Comparison of ENCODE assay signal across 8 cellular contexts in genomic region chr14:50362791-50363733, GRCh38. TPM values are rescaled to one million over a fixed set of nuclear protein-coding genes. Genes with fewer than 3 reads are reported as not detected.
A peak's percentile ranks its signal among the peaks of the same experiment; 100 is the strongest.
DNase-seq lines count a peak whose midpoint lies in the region; ATAC-seq, FAIRE-seq and TF ChIP-seq lines count a peak whose summit lies in the region.

No MANE protein-coding gene starts in this region.

- WGBS in endodermal cell (ENCODE audit: insufficient coverage in 1 of 2, insufficient read length in 1 of 2), 2 experiments: 88 to 94% methylated on average over 10 to 14 of the region's 14 CpGs

- no peaks in the 10 kb centered on the region for H3K36me3 Mint-ChIP-seq in endodermal cell (ENCODE audit: low read depth)

- H3K4me1 ChIP-seq in kidney (ENCODE audit: control insufficient read depth in 1 of 2, insufficient read depth in 1 of 2, low read depth in 1 of 2, low read length in 2 of 2) (peaks cover 23 to 25% of the 10 kb centered on the region in 2 donors), endodermal cell (ENCODE audit: control insufficient read depth, insufficient read depth, low read length) (no peaks in the 10 kb centered on the region)

- H3K9me3 ChIP-seq in kidney (ENCODE audit: control insufficient read depth in 1 of 2, low read length in 2 of 2) (no peaks in the 10 kb centered on the region), endodermal cell (ENCODE audit: control insufficient read depth, low read length) (no peaks in the 10 kb centered on the region)

- no peak overlapping the region for H3K4me3 Mint-ChIP-seq in endodermal cell

- no peak for TF ChIP-seq CTCF in kidney (IDR thresholded peaks at IDR 0.05; ENCODE audit: borderline replicate concordance, extremely low read depth, insufficient read depth)
- no peak for TF ChIP-seq CTCF in endodermal cell (conservative IDR thresholded peaks at IDR 0.05)

- H3K27ac ChIP-seq in kidney (ENCODE audit: low read depth in 2 of 2, low read length in 2 of 2): peak overlapping the region; percentile 58 to 89
- H3K27ac ChIP-seq in endodermal cell (ENCODE audit: low read depth, low read length): no peak overlapping the region

- H3K9ac ChIP-seq in kidney (ENCODE audit: low read length in 2 of 2): peak overlapping the region; percentile 8 to 18
- H3K9ac ChIP-seq in endodermal cell (ENCODE audit: extremely low read depth, low read length, poor library complexity, severe bottlenecking): no peak overlapping the region

- H3K27me3 Mint-ChIP-seq in endodermal cell (ENCODE audit: insufficient read depth): peaks cover 3% of the 10 kb centered on the region

- H3K9me3 Mint-ChIP-seq in endodermal cell: peaks cover 4% of the 10 kb centered on the region

- no peaks in the 10 kb centered on the region for H3K36me3 ChIP-seq in kidney (ENCODE audit: control insufficient read depth in 1 of 2, insufficient read depth in 2 of 2, low read length in 2 of 2)
- no peaks in the 10 kb centered on the region for H3K36me3 ChIP-seq in endodermal cell (ENCODE audit: control insufficient read depth, insufficient read depth, low read length)

- intact Hi-C loops in kidney (cut with DNase I): no loop called here

- H3K4me3 ChIP-seq in kidney (ENCODE audit: low read length in 2 of 2) (peak overlapping the region; percentile 10 to 55), endodermal cell (ENCODE audit: low read length) (no peak overlapping the region)

- no peak overlapping the region for H3K27ac Mint-ChIP-seq in endodermal cell

- peak; percentile 27 for ATAC-seq in HG03175 (IDR thresholded peaks at IDR 0.05; ENCODE audit: unreplicated experiment)

- H3K27me3 ChIP-seq in endodermal cell (ENCODE audit: control insufficient read depth, insufficient read depth, low read length, poor library complexity, severe bottlenecking): no peaks in the 10 kb centered on the region

- DNase-seq in activated gamma-delta T cell treated with Interleukin-2 at 50 U/mL for 16 hours (peak; percentile 12), activated gamma-delta T cell (lab: John Stamatoyannopoulos, UW) (no peak), kidney (no peak), ureter (ENCODE audit: low spot score) (peak; percentile 34), endodermal cell (no peak), NCI-H1436 (lab: John Stamatoyannopoulos, UW) (no peak)
- peak; percentile 16 for DNase-seq in activated CD8-positive, alpha-beta memory T cell treated with anti-CD3 and anti-CD28 coated beads, Interleukin-2, amount 50 U/mL, for 4 hours

- peaks cover 2% of the 10 kb centered on the region for H3K4me1 Mint-ChIP-seq in endodermal cell

- FAIRE-seq in kidney (lab: Jason Lieb, UNC): no peak

RNA-seq across cellular contexts. Expression of gene CDKL1, which starts 33.6 kb away (rescaled TPM):
- total RNA-seq in kidney: 60.0 TPM
- 17.9 TPM for polyA plus RNA-seq in kidney (ENCODE audit: insufficient read depth, low read depth, low replicate concordance)
- 34.3 TPM for total RNA-seq in ureter
- total RNA-seq in endodermal cell: 1 to 10 TPM; 1.5 to 2.6 TPM
- polyA plus RNA-seq in endodermal cell (2013, experiment 1 of 2): 0.61 TPM
- 1.4 TPM for polyA plus RNA-seq in endodermal cell (2013, experiment 2 of 2)

RNA-seq across cellular contexts. Expression of gene DMAC2L, which starts 50.9 kb away (rescaled TPM):
- 23.7 TPM for total RNA-seq in kidney
- 27.3 TPM for polyA plus RNA-seq in kidney (ENCODE audit: insufficient read depth, low read depth, low replicate concordance)
- 31.0 TPM for total RNA-seq in ureter
- 10 to 100 TPM; 15.3 to 16.6 TPM for total RNA-seq in endodermal cell
- polyA plus RNA-seq in endodermal cell (2013, experiment 1 of 2): 16.2 TPM
- polyA plus RNA-seq in endodermal cell (2013, experiment 2 of 2): 12.4 TPM

RNA-seq across cellular contexts. Expression of gene L2HGDH, which starts 51.0 kb away (rescaled TPM):
- 12.5 TPM for total RNA-seq in kidney
- polyA plus RNA-seq in kidney (ENCODE audit: insufficient read depth, low read depth, low replicate concordance): 11.1 TPM
- total RNA-seq in ureter: 7.8 TPM
- 10 to 100 TPM; 15.9 to 23.2 TPM for total RNA-seq in endodermal cell
- polyA plus RNA-seq in endodermal cell (2013, experiment 1 of 2): 9.5 TPM
- 8.9 TPM for polyA plus RNA-seq in endodermal cell (2013, experiment 2 of 2)

Comparison
In these comparisons a context has a peak if more than half of its experiments do, and no peak if none do; other contexts are left out.
1. DNase-seq: peak in activated gamma-delta T cell treated with Interleukin-2 at 50 U/mL for 16 hours (single experiment), activated CD8-positive, alpha-beta memory T cell treated with anti-CD3 and anti-CD28 coated beads, Interleukin-2, amount 50 U/mL, for 4 hours (single experiment) and ureter (single experiment); none in activated gamma-delta T cell (single experiment), kidney (single experiment), endodermal cell (single experiment) and NCI-H1436 (single experiment).